Comparison of ENCODE assay signal across 8 cellular contexts in genomic region chr15:89750560-89751542, GRCh38. TPM values are rescaled to one million over a fixed set of nuclear protein-coding genes. Genes with fewer than 3 reads are reported as not detected.
DNase-seq lines count a peak whose midpoint lies in the region.

A gene with protein sequence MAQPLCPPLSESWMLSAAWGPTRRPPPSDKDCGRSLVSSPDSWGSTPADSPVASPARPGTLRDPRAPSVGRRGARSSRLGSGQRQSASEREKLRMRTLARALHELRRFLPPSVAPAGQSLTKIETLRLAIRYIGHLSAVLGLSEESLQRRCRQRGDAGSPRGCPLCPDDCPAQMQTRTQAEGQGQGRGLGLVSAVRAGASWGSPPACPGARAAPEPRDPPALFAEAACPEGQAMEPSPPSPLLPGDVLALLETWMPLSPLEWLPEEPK (minus strand): TSS chr15:89751249. CDS start chr15:89751231, 18 bp downstream.

- no peaks in the 10 kb centered on the region for H3K9me3 ChIP-seq in MG63
- H3K9me3 ChIP-seq in neuronal stem cell (replicated peaks in 1 of 2; ENCODE audit: control insufficient read depth in 2 of 2, insufficient read depth in 1 of 2, low read depth in 1 of 2, low read length in 2 of 2) = peaks cover 0 to 2% of the 10 kb centered on the region in 2 donors
- H3K9me3 ChIP-seq in subcutaneous abdominal adipose tissue (ENCODE audit: control insufficient read depth in 5 of 5, low read length in 5 of 5) = no peaks in the 10 kb centered on the region

- H3K14ac ChIP-seq in neuronal stem cell (ENCODE audit: low read length) = peak within 1 kb of the TSS; percentile 98

- peak within 1 kb of the TSS; percentile 94 for H3K4me2 ChIP-seq in neuronal stem cell (ENCODE audit: insufficient read depth, low read length, poor library complexity, severe bottlenecking)

- H2AK5ac ChIP-seq in neuronal stem cell (ENCODE audit: low read depth, low read length) = peak within 1 kb of the TSS; percentile 82

- peak; percentile 76 for DNase-seq in GF-D8 (lab: John Stamatoyannopoulos, UW)
- peak; percentile 92 for DNase-seq in HCEC 1CT
- DNase-seq in MG63 = peak; percentile 93
- DNase-seq in SHP77 (lab: John Stamatoyannopoulos, UW) = peak; percentile 69 to 90
- DNase-seq in activated gamma-delta T cell treated with Interleukin-2 at 50 U/mL for 16 hours = peak; percentile 84
- peak; percentile 70 for DNase-seq in foreskin melanocyte
- DNase-seq in neuronal stem cell (ENCODE audit: low spot score) = peak; percentile 91

- H3K4me3 ChIP-seq in MG63 = peak within 1 kb of the TSS; percentile 62
- peak within 1 kb of the TSS; percentile 65 to 81 for H3K4me3 ChIP-seq in neuronal stem cell (ENCODE audit: low read length in 2 of 2)
- H3K4me3 ChIP-seq in subcutaneous abdominal adipose tissue (ENCODE audit: low read depth in 1 of 5, low read length in 5 of 5) = peak within 1 kb of the TSS; percentile 52 to 73 (median 64)

- no peaks in the 10 kb centered on the region for H3K36me3 ChIP-seq in MG63
- H3K36me3 ChIP-seq in neuronal stem cell (replicated peaks in 1 of 2; ENCODE audit: control insufficient read depth in 2 of 2, insufficient read depth in 2 of 2, low read length in 2 of 2) = no peaks in the 10 kb centered on the region
- H3K36me3 ChIP-seq in subcutaneous abdominal adipose tissue (ENCODE audit: control insufficient read depth in 5 of 5, insufficient read depth in 5 of 5, low read length in 5 of 5) = no peaks in the 10 kb centered on the region

- H3K27me3 ChIP-seq in MG63 (no peaks in the 10 kb centered on the region), neuronal stem cell (ENCODE audit: control insufficient read depth in 3 of 3, insufficient read depth in 3 of 3, low read depth in 1 of 3, low read length in 3 of 3) (peaks cover 34 to 64% (median 56%) of the 10 kb centered on the region in 3 experiments), subcutaneous abdominal adipose tissue (ENCODE audit: control insufficient read depth in 5 of 5, insufficient read depth in 4 of 5, low read length in 5 of 5) (peaks cover 0 to 11% (median 0%) of the 10 kb centered on the region in 5 donors)

- no peak within 1 kb of the TSS for H2BK120ac ChIP-seq in neuronal stem cell (ENCODE audit: low read depth, low read length)

- H3K18ac ChIP-seq in neuronal stem cell (ENCODE audit: low read length) = peak within 1 kb of the TSS; percentile 98

- H3K79me1 ChIP-seq in neuronal stem cell (ENCODE audit: low read depth, low read length) = peaks cover 4% of the 10 kb centered on the region

- H2BK15ac ChIP-seq in neuronal stem cell (ENCODE audit: low read length) = peak within 1 kb of the TSS; percentile 77

- H3K27ac ChIP-seq in neuronal stem cell (replicated peaks; ENCODE audit: low read length) (no peak within 1 kb of the TSS), subcutaneous abdominal adipose tissue (ENCODE audit: low read depth, low read length) (peak within 1 kb of the TSS; percentile 54)

- H2AFZ ChIP-seq in neuronal stem cell (ENCODE audit: low read length) = peak within 1 kb of the TSS; percentile 100

- H3K9ac ChIP-seq in neuronal stem cell (ENCODE audit: low read depth, low read length, poor library complexity) = peak within 1 kb of the TSS; percentile 90
- H3K9ac ChIP-seq in subcutaneous abdominal adipose tissue (ENCODE audit: low read length in 5 of 5) = peak within 1 kb of the TSS in 4 of 5 donors; percentile 52 to 85 (median 63)

- peak within 1 kb of the TSS; percentile 65 for H4K8ac ChIP-seq in neuronal stem cell (ENCODE audit: low read depth, low read length)

- peak within 1 kb of the TSS; percentile 94 for H3K23ac ChIP-seq in neuronal stem cell (ENCODE audit: low read depth, low read length, poor library complexity)

- H2BK5ac ChIP-seq in neuronal stem cell (ENCODE audit: low read length) = no peak within 1 kb of the TSS

- no CpG with 5 or more reads among the region's 114 CpGs for WGBS in neuronal stem cell (ENCODE audit: extremely low coverage in 2 of 2, insufficient read length in 2 of 2, insufficient replicate concordance in 1 of 2), 2 donors

- H3K4ac ChIP-seq in neuronal stem cell (ENCODE audit: low read length) = no peak within 1 kb of the TSS

- peaks cover 2 to 5% of the 10 kb centered on the region in 2 donors for H3K4me1 ChIP-seq in neuronal stem cell (ENCODE audit: control insufficient read depth in 2 of 2, insufficient read depth in 1 of 2, low read depth in 1 of 2, low read length in 2 of 2)
- H3K4me1 ChIP-seq in subcutaneous abdominal adipose tissue (ENCODE audit: control insufficient read depth in 5 of 5, insufficient read depth in 5 of 5, low read length in 5 of 5) = peaks cover 2 to 52% (median 48%) of the 10 kb centered on the region in 5 donors

- H2BK12ac ChIP-seq in neuronal stem cell (ENCODE audit: low read length) = no peak within 1 kb of the TSS

- H4K91ac ChIP-seq in neuronal stem cell (ENCODE audit: low read depth, low read length, poor library complexity) = no peak within 1 kb of the TSS

RNA-seq across cellular contexts. Expression of the gene that starts here (rescaled TPM):
- total RNA-seq in MG63 (2014; rRNA removed; shearing (Covaris generic); ENCODE audit: low replicate concordance) = 2.2 and 8.9 TPM in 2 replicates
- polyA plus RNA-seq in neuronal stem cell (2013, experiment 1 of 2) = 0.32 TPM
- polyA plus RNA-seq in neuronal stem cell (2013, experiment 2 of 2) = 0.28 TPM
